ENCODE assay signal across 39 cellular contexts in genomic region chr21:38086580-38086979, GRCh38.
"Had no signal": no experiment of that assay in that cellular context is flagged by ENCODE, and none has a peak within 500 bp of the region (broad histone marks: within the 10 kb centered on the region; RNA-seq: fewer than 3 reads in every experiment).

No MANE protein-coding gene starts in this region.

- H3K4me3 ChIP-seq: adrenal gland, ascending aorta, body of pancreas, breast epithelium, cardiac muscle cell had no signal

- H3K9me3 Mint-ChIP-seq: activated naive CD4-positive, alpha-beta T cell treated with anti-CD3 and anti-CD28 coated beads for 36 hours; activated naive CD4-positive, alpha-beta T cell treated with anti-CD3 and anti-CD28 coated beads, Interleukin-2, amount 10 ng/mL, durations not matched to agents 7 days and 5 days; activated naive CD4-positive, alpha-beta T cell treated with anti-CD3 and anti-CD28 coated beads, Interleukin-2, amount 50 U/mL, for 24 hours; activated naive CD4-positive, alpha-beta T cell treated with anti-CD3 and anti-CD28 coated beads, Interleukin-2, amount 50 U/mL, for 72 hours; activated naive CD8-positive, alpha-beta T cell treated with anti-CD3 and anti-CD28 coated beads for 36 hours; activated naive CD8-positive, alpha-beta T cell treated with anti-CD3 and anti-CD28 coated beads, Interleukin-2, amount 10 ng/mL, durations not matched to agents 7 days and 5 days; activated T-cell treated with anti-CD3 and anti-CD28 coated beads, Interleukin-2, amount 50 U/mL, for 24 hours; activated T-cell treated with anti-CD3 and anti-CD28 coated beads, Interleukin-2, amount 50 U/mL, for 4 hours; activated T-cell treated with anti-CD3 and anti-CD28 coated beads, Interleukin-2, amount 50 U/mL, for 72 hours; activated T-helper 1 cell treated with anti-CD3 and anti-CD28 coated beads, Interleukin-12 subunit alpha, Interleukin-12 subunit beta, Interleukin-2, Interleukin-4 antibody, amounts not matched to agents 30 ng/mL and 10 ng/mL and 1 ng/mL, durations not matched to agents 14 hours and 24 hours and 36 hours; activated T-helper 17 cell treated with anti-CD3 and anti-CD28 coated beads, Interleukin-2, amount 50 U/mL, for 72 hours; activated T-helper 2 cell treated with anti-CD3 and anti-CD28 coated beads, Interferon-gamma antibody, Interleukin-2, Interleukin-4, amounts not matched to agents 10 μg/mL and 5 μg/mL and 100 μg/mL, durations not matched to agents 14 hours and 24 hours and 36 hours; brain; central memory CD8-positive, alpha-beta T cell had no signal

- DNase-seq: activated effector memory CD4-positive, alpha-beta T cell treated with anti-CD3 and anti-CD28 coated beads, Interleukin-2, amount 50 U/mL, for 16 hours; activated effector memory CD4-positive, alpha-beta T cell treated with Interleukin-2 at 50 U/mL for 16 hours; activated gamma-delta T cell; activated naive CD4-positive, alpha-beta T cell; activated naive CD4-positive, alpha-beta T cell treated with anti-CD3 and anti-CD28 coated beads for 36 hours; activated naive CD4-positive, alpha-beta T cell treated with anti-CD3 and anti-CD28 coated beads, Interleukin-2, amount 10 ng/mL, durations not matched to agents 7 days and 5 days; activated naive CD4-positive, alpha-beta T cell treated with anti-CD3 and anti-CD28 coated beads, Interleukin-2, amount 50 U/mL, for 16 hours; activated naive CD4-positive, alpha-beta T cell treated with Interleukin-2 at 50 U/mL for 16 hours; activated naive CD8-positive, alpha-beta T cell treated with anti-CD3 and anti-CD28 coated beads for 36 hours; activated naive CD8-positive, alpha-beta T cell treated with anti-CD3 and anti-CD28 coated beads, Interleukin-2, amount 10 ng/mL, durations not matched to agents 7 days and 5 days; activated naive CD8-positive, alpha-beta T cell treated with anti-CD3 and anti-CD28 coated beads, Interleukin-2, amount 50 U/mL, for 24 hours; activated T-cell treated with anti-CD3 and anti-CD28 coated beads, Interleukin-2, amount 50 U/mL, for 24 hours; activated T-cell treated with anti-CD3 and anti-CD28 coated beads, Interleukin-2, amount 50 U/mL, for 4 hours; activated T-cell treated with anti-CD3 and anti-CD28 coated beads, Interleukin-2, amount 50 U/mL, for 48 hours; activated T-cell treated with anti-CD3 and anti-CD28 coated beads, Interleukin-2, amount 50 U/mL, for 72 hours; adrenal gland; amniotic stem cell; amygdala; anterior cingulate cortex; aorta; body of pancreas; brain microvascular endothelial cell; caudate nucleus; central memory CD4-positive, alpha-beta T cell; cerebellar nuclear complex had no signal

- H3K36me3 Mint-ChIP-seq: activated naive CD4-positive, alpha-beta T cell treated with anti-CD3 and anti-CD28 coated beads, Interleukin-2, amount 10 ng/mL, durations not matched to agents 7 days and 5 days; activated naive CD4-positive, alpha-beta T cell treated with anti-CD3 and anti-CD28 coated beads, Interleukin-2, amount 50 U/mL, for 24 hours; activated naive CD4-positive, alpha-beta T cell treated with anti-CD3 and anti-CD28 coated beads, Interleukin-2, amount 50 U/mL, for 72 hours; activated naive CD8-positive, alpha-beta T cell; activated naive CD8-positive, alpha-beta T cell treated with anti-CD3 and anti-CD28 coated beads for 36 hours; activated naive CD8-positive, alpha-beta T cell treated with anti-CD3 and anti-CD28 coated beads, Interleukin-2, amount 10 ng/mL, durations not matched to agents 7 days and 5 days; brain had no signal

- H3K4me1 Mint-ChIP-seq: activated naive CD4-positive, alpha-beta T cell treated with anti-CD3 and anti-CD28 coated beads, Interleukin-2, amount 10 ng/mL, durations not matched to agents 7 days and 5 days; activated naive CD4-positive, alpha-beta T cell treated with anti-CD3 and anti-CD28 coated beads, Interleukin-2, amount 50 U/mL, for 24 hours; activated naive CD8-positive, alpha-beta T cell treated with anti-CD3 and anti-CD28 coated beads for 36 hours; activated naive CD8-positive, alpha-beta T cell treated with anti-CD3 and anti-CD28 coated beads, Interleukin-2, amount 10 ng/mL, durations not matched to agents 7 days and 5 days; activated naive CD8-positive, alpha-beta T cell treated with anti-CD3 and anti-CD28 coated beads, Interleukin-2, amount 50 U/mL, for 24 hours; activated T-helper 17 cell treated with anti-CD3 and anti-CD28 coated beads, Interleukin-2, amount 50 U/mL, for 72 hours; central memory CD8-positive, alpha-beta T cell had no signal

- FAIRE-seq: astrocyte, bronchial epithelial cell, colon had no signal

- H3K4me3 Mint-ChIP-seq: activated naive CD4-positive, alpha-beta T cell treated with anti-CD3 and anti-CD28 coated beads for 36 hours; activated naive CD4-positive, alpha-beta T cell treated with anti-CD3 and anti-CD28 coated beads, Interleukin-2, amount 10 ng/mL, durations not matched to agents 7 days and 5 days; activated naive CD4-positive, alpha-beta T cell treated with anti-CD3 and anti-CD28 coated beads, Interleukin-2, amount 50 U/mL, for 24 hours; activated naive CD8-positive, alpha-beta T cell; activated naive CD8-positive, alpha-beta T cell treated with anti-CD3 and anti-CD28 coated beads for 36 hours; activated naive CD8-positive, alpha-beta T cell treated with anti-CD3 and anti-CD28 coated beads, Interleukin-2, amount 10 ng/mL, durations not matched to agents 7 days and 5 days; activated naive CD8-positive, alpha-beta T cell treated with anti-CD3 and anti-CD28 coated beads, Interleukin-2, amount 50 U/mL, for 24 hours; activated T-cell treated with anti-CD3 and anti-CD28 coated beads, Interleukin-2, amount 50 U/mL, for 24 hours; activated T-cell treated with anti-CD3 and anti-CD28 coated beads, Interleukin-2, amount 50 U/mL, for 4 hours; activated T-cell treated with anti-CD3 and anti-CD28 coated beads, Interleukin-2, amount 50 U/mL, for 72 hours; activated T-helper 1 cell treated with anti-CD3 and anti-CD28 coated beads, Interleukin-12 subunit alpha, Interleukin-12 subunit beta, Interleukin-2, Interleukin-4 antibody, amounts not matched to agents 30 ng/mL and 10 ng/mL and 1 ng/mL, durations not matched to agents 14 hours and 24 hours and 36 hours; activated T-helper 17 cell treated with anti-CD3 and anti-CD28 coated beads, Interleukin-2, amount 50 U/mL, for 72 hours; brain; central memory CD8-positive, alpha-beta T cell had no signal

- H3K4me1 ChIP-seq: adrenal gland, ascending aorta, body of pancreas, breast epithelium had no signal

- H3K9me3 ChIP-seq: adrenal gland, ascending aorta, body of pancreas, breast epithelium had no signal

- H3K27me3 Mint-ChIP-seq: central memory CD8-positive, alpha-beta T cell had no signal

- H3K27ac ChIP-seq: adrenal gland, ascending aorta, body of pancreas, brain microvascular endothelial cell, breast epithelium, cardiac muscle cell had no signal

- H3K27ac Mint-ChIP-seq: activated naive CD4-positive, alpha-beta T cell treated with anti-CD3 and anti-CD28 coated beads for 36 hours; activated naive CD4-positive, alpha-beta T cell treated with anti-CD3 and anti-CD28 coated beads, Interleukin-2, amount 10 ng/mL, durations not matched to agents 7 days and 5 days; activated naive CD4-positive, alpha-beta T cell treated with anti-CD3 and anti-CD28 coated beads, Interleukin-2, amount 50 U/mL, for 24 hours; activated naive CD4-positive, alpha-beta T cell treated with anti-CD3 and anti-CD28 coated beads, Interleukin-2, amount 50 U/mL, for 72 hours; activated naive CD8-positive, alpha-beta T cell; activated naive CD8-positive, alpha-beta T cell treated with anti-CD3 and anti-CD28 coated beads for 36 hours; activated naive CD8-positive, alpha-beta T cell treated with anti-CD3 and anti-CD28 coated beads, Interleukin-2, amount 10 ng/mL, durations not matched to agents 7 days and 5 days; activated naive CD8-positive, alpha-beta T cell treated with anti-CD3 and anti-CD28 coated beads, Interleukin-2, amount 50 U/mL, for 24 hours; activated T-cell treated with anti-CD3 and anti-CD28 coated beads, Interleukin-2, amount 50 U/mL, for 24 hours; activated T-cell treated with anti-CD3 and anti-CD28 coated beads, Interleukin-2, amount 50 U/mL, for 72 hours; activated T-helper 1 cell treated with anti-CD3 and anti-CD28 coated beads, Interleukin-12 subunit alpha, Interleukin-12 subunit beta, Interleukin-2, Interleukin-4 antibody, amounts not matched to agents 30 ng/mL and 10 ng/mL and 1 ng/mL, durations not matched to agents 14 hours and 24 hours and 36 hours; activated T-helper 17 cell treated with anti-CD3 and anti-CD28 coated beads, Interleukin-2, amount 50 U/mL, for 72 hours; activated T-helper 2 cell treated with anti-CD3 and anti-CD28 coated beads, Interferon-gamma antibody, Interleukin-2, Interleukin-4, amounts not matched to agents 10 μg/mL and 5 μg/mL and 100 μg/mL, durations not matched to agents 14 hours and 24 hours and 36 hours; brain had no signal

- H3K36me3 ChIP-seq: adrenal gland, ascending aorta, brain microvascular endothelial cell, breast epithelium, cardiac muscle cell had no signal

- H3K27me3 ChIP-seq: adrenal gland, ascending aorta, body of pancreas, brain microvascular endothelial cell, cardiac muscle cell had no signal

- ATAC-seq: activated naive CD4-positive, alpha-beta T cell treated with anti-CD3 and anti-CD28 coated beads, Interleukin-2, amount 50 U/mL, for 72 hours; activated naive CD8-positive, alpha-beta T cell treated with anti-CD3 and anti-CD28 coated beads, Interleukin-2, amount 50 U/mL, for 24 hours; activated T-cell treated with anti-CD3 and anti-CD28 coated beads, Interleukin-2, amount 50 U/mL, for 4 hours; activated T-cell treated with anti-CD3 and anti-CD28 coated beads, Interleukin-2, amount 50 U/mL, for 72 hours; activated T-helper 17 cell treated with anti-CD3 and anti-CD28 coated beads, Interleukin-2, amount 50 U/mL, for 72 hours; body of pancreas had no signal
